In the genomic region with DNA sequence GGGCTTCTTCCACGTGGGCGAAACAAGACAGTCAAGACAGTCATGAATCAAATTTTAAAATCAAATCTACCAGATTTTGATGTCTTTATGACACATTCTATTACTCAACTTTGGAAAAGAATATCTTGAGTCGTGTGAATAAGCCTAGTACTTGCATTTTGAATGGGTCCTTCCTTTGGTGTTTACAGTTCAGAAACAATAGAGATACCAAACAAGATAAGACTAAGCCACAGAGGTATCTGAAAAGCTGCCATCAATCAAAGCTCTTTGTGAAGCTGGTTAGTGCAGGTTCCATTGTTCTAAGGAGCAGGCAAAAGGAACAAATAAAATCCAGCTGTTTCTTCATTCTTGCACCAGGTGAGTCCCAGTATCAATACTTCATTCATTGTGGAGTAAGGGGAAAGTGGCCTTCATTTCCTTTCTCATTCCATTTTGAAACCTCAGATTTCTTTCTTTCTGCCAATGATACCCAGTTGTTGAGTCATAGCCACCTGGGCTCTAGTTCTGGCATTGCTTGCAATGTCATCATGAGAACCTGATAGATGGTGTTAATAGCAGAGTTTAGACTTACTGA, we compare ENCODE assay signal across 19 cellular contexts.
DNase-seq lines count a peak whose midpoint lies in the region; ATAC-seq and TF ChIP-seq lines count a peak whose summit lies in the region.
"Had no signal": no experiment of that assay in that cellular context is flagged by ENCODE, and none has a peak within 500 bp of the region (broad histone marks: within the 10 kb centered on the region; RNA-seq: fewer than 3 reads in every experiment).

No MANE protein-coding gene starts in this region.

- H2BK5ac ChIP-seq in mesenchymal stem cell (ENCODE audit: low read depth, low read length, poor library complexity, severe bottlenecking): no peak overlapping the region

- no peak overlapping the region for H3K9ac ChIP-seq in mesenchymal stem cell (ENCODE audit: low read length)

- H4K8ac ChIP-seq in mesenchymal stem cell (ENCODE audit: low read length): no peak overlapping the region

- no CpG with 5 or more reads among the region's 3 CpGs for WGBS in mesenchymal stem cell

- H3K9me3 Mint-ChIP-seq in MCF 10A (ENCODE audit: unreplicated experiment): no peaks in the 10 kb centered on the region

- no peak overlapping the region for H2AFZ ChIP-seq in mesenchymal stem cell (ENCODE audit: low read depth, low read length)

- H3K36me3 ChIP-seq in breast epithelium: no peaks in the 10 kb centered on the region
- no peaks in the 10 kb centered on the region for H3K36me3 ChIP-seq in mesenchymal stem cell (ENCODE audit: control insufficient read depth in 1 of 2, insufficient read depth in 2 of 2, low read depth in 1 of 2, low read length in 2 of 2)
- H3K36me3 ChIP-seq: neutrophil, suprapubic skin had no signal

- H3K4ac ChIP-seq in mesenchymal stem cell (ENCODE audit: low read depth in 1 of 2, low read length in 2 of 2): no peak overlapping the region

- TF ChIP-seq CTCF in MCF 10A (IDR thresholded peaks at IDR 0.05; ENCODE audit: unreplicated experiment): no peak
- no peak for TF ChIP-seq CTCF in breast epithelium (IDR thresholded peaks at IDR 0.05)

- POLR2A ChIA-PET in MCF 10A (lab: Yijun Ruan, JAX): interaction anchor here (1.0 kb wide), 1 partner anchor 63 kb away, joined by 4 read pairs; no protein-coding TSS in a partner anchor
- POLR2A ChIA-PET in HEK293T (lab: Yijun Ruan, JAX): no interaction called here

- H3K4me3 ChIP-seq in breast epithelium (no peak overlapping the region), mesenchymal stem cell (ENCODE audit: insufficient read depth in 1 of 2, low read depth in 1 of 2, low read length in 2 of 2) (no peak overlapping the region)
- H3K4me3 ChIP-seq: suprapubic skin had no signal

- H3K27me3 Mint-ChIP-seq in MCF 10A (ENCODE audit: insufficient read depth, unreplicated experiment): no peaks in the 10 kb centered on the region

- CTCF ChIA-PET in MCF 10A (lab: Yijun Ruan, JAX) (interaction anchor here (1.2 kb wide), 1 partner anchor 10 kb away, joined by 4 read pairs; no protein-coding TSS in a partner anchor), HEK293T (lab: Yijun Ruan, JAX) (no interaction called here)

- no peak overlapping the region for H2AK5ac ChIP-seq in mesenchymal stem cell (ENCODE audit: low read length, severe bottlenecking)

- H4K91ac ChIP-seq in mesenchymal stem cell (ENCODE audit: low read length): no peak overlapping the region

- no peaks in the 10 kb centered on the region for H3K9me3 ChIP-seq in breast epithelium
- no peaks in the 10 kb centered on the region for H3K9me3 ChIP-seq in mesenchymal stem cell (ENCODE audit: control insufficient read depth, low read length)
- H3K9me3 ChIP-seq: neutrophil, suprapubic skin had no signal

- H3K27me3 ChIP-seq in breast epithelium (no peaks in the 10 kb centered on the region), mesenchymal stem cell (ENCODE audit: control insufficient read depth in 1 of 2, insufficient read depth in 1 of 2, low read length in 2 of 2) (no peaks in the 10 kb centered on the region)
- H3K27me3 ChIP-seq: neutrophil, suprapubic skin had no signal

- intact Hi-C loops in MCF 10A (cut with micrococcal nuclease) (loop anchor here (5.0 to 10.0 kb wide), 2 partner anchors 66 to 178 kb away; no protein-coding TSS in a partner anchor), breast epithelium (cut with DNase I; ENCODE audit: low total_unique reads) (no loop called here), Right ventricle myocardium inferior (cut with DNase I) (no loop called here)

- H3K4me3 Mint-ChIP-seq in MCF 10A (ENCODE audit: unreplicated experiment): no peak overlapping the region
- H3K4me3 Mint-ChIP-seq: CD14-positive monocyte had no signal

- no peak overlapping the region for H3K4me2 ChIP-seq in mesenchymal stem cell (ENCODE audit: low read length, poor library complexity, severe bottlenecking)

- no peaks in the 10 kb centered on the region for H3K79me1 ChIP-seq in mesenchymal stem cell (replicated peaks; ENCODE audit: low read length, poor library complexity, severe bottlenecking)

- H3K4me1 Mint-ChIP-seq in MCF 10A (ENCODE audit: insufficient read depth, unreplicated experiment): peaks cover 22% of the 10 kb centered on the region
- H3K4me1 Mint-ChIP-seq: CD14-positive monocyte had no signal

- no peak for ATAC-seq in Right ventricle myocardium inferior
- ATAC-seq: left lobe of liver, right cardiac atrium had no signal

- TF ChIP-seq POLR2A in breast epithelium (IDR thresholded peaks at IDR 0.05): no peak

- H3K36me3 Mint-ChIP-seq in MCF 10A (ENCODE audit: insufficient read depth, unreplicated experiment): no peaks in the 10 kb centered on the region
- H3K36me3 Mint-ChIP-seq: CD14-positive monocyte had no signal

- BruUV-seq in MCF 10A (replicated peaks; lab: Mats Ljungman, UMichigan): TSS peak; percentile 53

- no peak overlapping the region for H3K18ac ChIP-seq in mesenchymal stem cell (ENCODE audit: low read depth in 1 of 2, low read length in 2 of 2)

- no peak overlapping the region for H3K14ac ChIP-seq in mesenchymal stem cell (ENCODE audit: low read length in 2 of 2)

- no peak overlapping the region for H2BK15ac ChIP-seq in mesenchymal stem cell (ENCODE audit: low read depth, poor library complexity, severe bottlenecking)

- no peak overlapping the region for H3K23ac ChIP-seq in mesenchymal stem cell (ENCODE audit: low read length in 2 of 2)

- H3K4me1 ChIP-seq in breast epithelium: no peaks in the 10 kb centered on the region
- H3K4me1 ChIP-seq in mesenchymal stem cell (ENCODE audit: control insufficient read depth, insufficient read depth, low read depth, low read length): peaks cover 1% of the 10 kb centered on the region

- peak overlapping the region; percentile 80 for H3K27ac Mint-ChIP-seq in MCF 10A (ENCODE audit: low read depth, unreplicated experiment)
- H3K27ac Mint-ChIP-seq: CD14-positive monocyte had no signal

- no peak overlapping the region for H2BK12ac ChIP-seq in mesenchymal stem cell (ENCODE audit: low read length in 2 of 2)

- H3K27ac ChIP-seq in breast epithelium (no peak overlapping the region), epithelial cell of prostate (peak overlapping the region; percentile 71), mesenchymal stem cell (ENCODE audit: low read length, poor library complexity, severe bottlenecking) (no peak overlapping the region)
- H3K27ac ChIP-seq: neutrophil, suprapubic skin had no signal

- H2BK120ac ChIP-seq in mesenchymal stem cell (ENCODE audit: low read depth, low read length): no peak overlapping the region

- DNase-seq in MCF 10A (ENCODE audit: unreplicated experiment) (peak; percentile 18), breast epithelium (ENCODE audit: low spot score in 2 of 2) (no peak), NCI-H69 (lab: John Stamatoyannopoulos, UW) (peak; percentile 47), epithelial cell of prostate (ENCODE audit: low read depth, low spot score) (peak; percentile 55), mesenchymal stem cell (no peak), NCI-H128 (lab: John Stamatoyannopoulos, UW; ENCODE audit: unreplicated experiment) (no peak), Right ventricle myocardium inferior (ENCODE audit: missing footprints) (no peak), HEK293T (ENCODE audit: extremely low spot score) (no peak)
- DNase-seq: activated CD4-positive, alpha-beta T cell treated with anti-CD3 and anti-CD28 coated beads for 48 hours; central memory CD4-positive, alpha-beta T cell; DND-41; Karpas-422; NCI-H1417 treated with DMSO at 0.1 percent for 48 hours; NCI-H2227 treated with DMSO at 0.1 percent for 48 hours; right cardiac atrium had no signal

TF ChIP-seq in HEK293T, 16 proteins besides CTCF, POLR2A, EP300 and RAD21:
- TF ChIP-seq FOXA1 (IDR thresholded peaks at IDR 0.05) (no peak), PKNOX1 (IDR thresholded peaks at IDR 0.05) (no peak), ZNF384 (IDR thresholded peaks at IDR 0.05) (no peak), ARNT (IDR thresholded peaks at IDR 0.05) (no peak), SUZ12 (IDR thresholded peaks at IDR 0.05) (no peak), FOXK2 (IDR thresholded peaks at IDR 0.05) (no peak), CTBP1 (IDR thresholded peaks at IDR 0.05; ENCODE audit: borderline replicate concordance) (no peak), TARDBP (IDR thresholded peaks at IDR 0.05) (no peak), NFRKB (IDR thresholded peaks at IDR 0.05) (no peak), HDGF (IDR thresholded peaks at IDR 0.05; ENCODE audit: borderline replicate concordance) (no peak), LEF1 (IDR thresholded peaks at IDR 0.05; ENCODE audit: borderline replicate concordance) (no peak), BHLHE40 (IDR thresholded peaks at IDR 0.05; ENCODE audit: borderline replicate concordance) (no peak), ELF4 (IDR thresholded peaks at IDR 0.05) (no peak), FOXM1 (IDR thresholded peaks at IDR 0.05; ENCODE audit: borderline replicate concordance) (no peak), SP1 (IDR thresholded peaks at IDR 0.05) (no peak), L3MBTL2 (conservative IDR thresholded peaks at IDR 0.05) (no peak)

Comparison
In these comparisons a context has a peak if more than half of its experiments do, and no peak if none do; other contexts are left out.
1. DNase-seq: peak in MCF 10A (single experiment), NCI-H69 (single experiment) and epithelial cell of prostate (single experiment); none in breast epithelium (0 of 2), mesenchymal stem cell (single experiment), NCI-H128 (single experiment), Right ventricle myocardium inferior (single experiment) and HEK293T (single experiment).